Comparison of ENCODE assay signal across 1 cellular context in genomic region chr3:53161820-53162671, GRCh38.
TF ChIP-seq lines count a peak whose summit lies in the region.

No MANE protein-coding gene starts in this region.

TF ChIP-seq in GM12878, 131 proteins besides CTCF, POLR2A, EP300 and RAD21 (continued from another document):
- no peak for TF ChIP-seq ZBTB11 (CRISPR knock-in tag; IDR thresholded peaks at IDR 0.05)
- no peak for TF ChIP-seq CEBPB (IDR thresholded peaks at IDR 0.05; ENCODE audit: borderline replicate concordance in 1 of 2, low read depth in 2 of 2, low read length in 2 of 2)
- no peak for TF ChIP-seq ZNF274 (IDR thresholded peaks at IDR 0.05; ENCODE audit: insufficient read depth, insufficient read length)
- no peak for TF ChIP-seq TCF3 (IDR thresholded peaks at IDR 0.05; ENCODE audit: borderline replicate concordance, insufficient read depth, low read depth, low read length)
- no peak for TF ChIP-seq KAT2A (conservative IDR thresholded peaks at IDR 0.05; ENCODE audit: control insufficient read depth, low read depth, low read length)
- no peak; the same call in 1 of the 2 replicates for TF ChIP-seq CREM (IDR thresholded peaks at IDR 0.05; ENCODE audit: low read depth)
- TF ChIP-seq EGR1 (IDR thresholded peaks at IDR 0.05; ENCODE audit: borderline replicate concordance in 1 of 2, low read depth in 2 of 2, low read length in 2 of 2) = peak in 1 of 2 experiments; percentile 96; a peak in 2 of 3 replicates
- TF ChIP-seq TCF12 (IDR thresholded peaks at IDR 0.05; ENCODE audit: low read depth, low read length) = no peak
- no peak for TF ChIP-seq STAT1 (conservative IDR thresholded peaks at IDR 0.05)
- TF ChIP-seq STAT3 (IDR thresholded peaks at IDR 0.05; ENCODE audit: low read depth, low read length) = no peak
- no peak for TF ChIP-seq TCF7 (IDR thresholded peaks at IDR 0.05; ENCODE audit: borderline replicate concordance)
- no peak for TF ChIP-seq CEBPZ (IDR thresholded peaks at IDR 0.05; ENCODE audit: low read depth, low read length)
- peak; percentile 36; the same call in 1 of the 2 replicates for TF ChIP-seq RUNX3 (IDR thresholded peaks at IDR 0.05; ENCODE audit: low read length)
- no peak for TF ChIP-seq RAD51 (IDR thresholded peaks at IDR 0.05)
- no peak for TF ChIP-seq ATF2 (IDR thresholded peaks at IDR 0.05; ENCODE audit: low read length)
- TF ChIP-seq NR2F1 (conservative IDR thresholded peaks at IDR 0.05) = no peak
- TF ChIP-seq FOXM1 (IDR thresholded peaks at IDR 0.05; ENCODE audit: low read depth, low read length) = no peak
- TF ChIP-seq BRCA1 (IDR thresholded peaks at IDR 0.05; ENCODE audit: low read depth, low read length) = no peak
- TF ChIP-seq BACH1 (IDR thresholded peaks at IDR 0.05; ENCODE audit: borderline replicate concordance) = peak; percentile 62; the same call in 1 of the 2 replicates
- TF ChIP-seq RELA (IDR thresholded peaks at IDR 0.05; ENCODE audit: borderline replicate concordance, partially characterized antibody) = no peak
- peak; percentile 79 for TF ChIP-seq EED (IDR thresholded peaks at IDR 0.05; ENCODE audit: low read depth)
- TF ChIP-seq RFX5 (IDR thresholded peaks at IDR 0.05; ENCODE audit: low read depth, low read length) = peak; percentile 59; the same call in 1 of the 2 replicates
- 0 out of 2 replicates have a peak, but pooled peaks have one; percentile 21 for TF ChIP-seq BCL11A (IDR thresholded peaks at IDR 0.05; ENCODE audit: low read depth, low read length)
- 0 out of 2 replicates have a peak, but pooled peaks have one; percentile 19 for TF ChIP-seq MEF2A (IDR thresholded peaks at IDR 0.05; ENCODE audit: insufficient read depth, low read depth, low read length)
- TF ChIP-seq MYB (IDR thresholded peaks at IDR 0.05; ENCODE audit: borderline replicate concordance, low read depth, low read length) = no peak
- 0 out of 2 replicates have a peak, but pooled peaks have one; percentile 21 for TF ChIP-seq MTA2 (IDR thresholded peaks at IDR 0.05; ENCODE audit: low read depth)
- TF ChIP-seq YBX1 (IDR thresholded peaks at IDR 0.05) = no peak
- TF ChIP-seq CBX5 (IDR thresholded peaks at IDR 0.05; ENCODE audit: low read depth) = no peak
